Comparison of ENCODE assay signal across 8 cellular contexts in genomic region chr6:41428402-41428994, GRCh38.
A peak's percentile ranks its signal among the peaks of the same experiment; 100 is the strongest.
DNase-seq lines count a peak whose midpoint lies in the region; ATAC-seq and TF ChIP-seq lines count a peak whose summit lies in the region.

No MANE protein-coding gene starts in this region.

- peaks cover 13% of the 10 kb centered on the region for H3K4me1 Mint-ChIP-seq in activated CD4-positive, alpha-beta memory T cell treated with anti-CD3 and anti-CD28 coated beads for 36 hours (ENCODE audit: low read depth)
- H3K4me1 Mint-ChIP-seq in activated CD4-positive, alpha-beta memory T cell treated with anti-CD3 and anti-CD28 coated beads, Interleukin-2, amount 10 ng/mL, durations not matched to agents 7 days and 5 days: peaks cover 6% of the 10 kb centered on the region
- peaks cover 8% of the 10 kb centered on the region for H3K4me1 Mint-ChIP-seq in memory B cell

- no peak for TF ChIP-seq CTCF in astrocyte of the spinal cord (IDR thresholded peaks at IDR 0.05; ENCODE audit: low read depth, low read length)
- no peak for TF ChIP-seq CTCF in tibial artery (IDR thresholded peaks at IDR 0.05)
- no peak for TF ChIP-seq CTCF in GM13976 (IDR thresholded peaks at IDR 0.05; ENCODE audit: borderline replicate concordance, control extremely low read depth, extremely low read depth, insufficient read depth, missing control alignments)

- CTCF ChIA-PET in activated CD4-positive, alpha-beta memory T cell treated with anti-CD3 and anti-CD28 coated beads for 36 hours (lab: Charles Lee): interaction anchor here (0.9 to 1.7 kb wide), 6 partner anchors 9 to 255 kb away, joined by 3 to 6 read pairs (median 4); no protein-coding TSS in a partner anchor
- CTCF ChIA-PET in activated CD4-positive, alpha-beta memory T cell treated with anti-CD3 and anti-CD28 coated beads, Interleukin-2, amount 10 ng/mL, durations not matched to agents 7 days and 5 days (lab: Charles Lee): no interaction called here

- no peaks in the 10 kb centered on the region for H3K9me3 Mint-ChIP-seq in activated CD4-positive, alpha-beta memory T cell treated with anti-CD3 and anti-CD28 coated beads for 36 hours
- no peaks in the 10 kb centered on the region for H3K9me3 Mint-ChIP-seq in activated CD4-positive, alpha-beta memory T cell treated with anti-CD3 and anti-CD28 coated beads, Interleukin-2, amount 10 ng/mL, durations not matched to agents 7 days and 5 days
- H3K9me3 Mint-ChIP-seq in memory B cell: no peaks in the 10 kb centered on the region

- intact Hi-C loops in activated CD4-positive, alpha-beta memory T cell treated with anti-CD3 and anti-CD28 coated beads for 36 hours (cut with micrococcal nuclease): loop anchor here (5.0 kb wide), 1 partner anchor 254 kb away; no protein-coding TSS in a partner anchor
- intact Hi-C loops in tibial artery (cut with DNase I; ENCODE audit: low total_unique reads): loop anchor here (5.0 kb wide), 3 partner anchors 44 to 119 kb away; partner anchors contain the start of gene FOXP4

- no peaks in the 10 kb centered on the region for H3K9me3 ChIP-seq in tibial artery

- ATAC-seq in memory B cell (ENCODE audit: low read depth): no peak
- no peak for ATAC-seq in HG02763 (IDR thresholded peaks at IDR 0.05; ENCODE audit: unreplicated experiment)
- ATAC-seq in HG03045 (IDR thresholded peaks at IDR 0.05; ENCODE audit: unreplicated experiment): no peak

- H3K27me3 Mint-ChIP-seq in activated CD4-positive, alpha-beta memory T cell treated with anti-CD3 and anti-CD28 coated beads for 36 hours: peaks cover 17% of the 10 kb centered on the region
- peaks cover 26% of the 10 kb centered on the region for H3K27me3 Mint-ChIP-seq in activated CD4-positive, alpha-beta memory T cell treated with anti-CD3 and anti-CD28 coated beads, Interleukin-2, amount 10 ng/mL, durations not matched to agents 7 days and 5 days
- peaks cover 2% of the 10 kb centered on the region for H3K27me3 Mint-ChIP-seq in memory B cell

- no peak overlapping the region for H3K27ac Mint-ChIP-seq in activated CD4-positive, alpha-beta memory T cell treated with anti-CD3 and anti-CD28 coated beads for 36 hours
- H3K27ac Mint-ChIP-seq in activated CD4-positive, alpha-beta memory T cell treated with anti-CD3 and anti-CD28 coated beads, Interleukin-2, amount 10 ng/mL, durations not matched to agents 7 days and 5 days: no peak overlapping the region
- no peak overlapping the region for H3K27ac Mint-ChIP-seq in memory B cell

- H3K36me3 ChIP-seq in tibial artery: no peaks in the 10 kb centered on the region

- H3K4me3 ChIP-seq in astrocyte of the spinal cord (ENCODE audit: low read depth, low read length) (no peak overlapping the region), tibial artery (peak overlapping the region; percentile 56 to 68)

- H3K4me1 ChIP-seq in tibial artery: peaks cover 0 to 57% (median 48%) of the 10 kb centered on the region in 4 donors

- peak overlapping the region; percentile 28 for H3K4me3 Mint-ChIP-seq in activated CD4-positive, alpha-beta memory T cell treated with anti-CD3 and anti-CD28 coated beads for 36 hours
- no peak overlapping the region for H3K4me3 Mint-ChIP-seq in activated CD4-positive, alpha-beta memory T cell treated with anti-CD3 and anti-CD28 coated beads, Interleukin-2, amount 10 ng/mL, durations not matched to agents 7 days and 5 days
- peak overlapping the region; percentile 69 for H3K4me3 Mint-ChIP-seq in memory B cell

- DNase-seq in activated CD4-positive, alpha-beta memory T cell treated with anti-CD3 and anti-CD28 coated beads for 36 hours: no peak
- DNase-seq in activated CD4-positive, alpha-beta memory T cell treated with anti-CD3 and anti-CD28 coated beads, Interleukin-2, amount 10 ng/mL, durations not matched to agents 7 days and 5 days: no peak
- DNase-seq in astrocyte of the spinal cord (ENCODE audit: low read depth, low spot score) (peak; percentile 13), memory B cell (ENCODE audit: low spot score in 2 of 2) (no peak), tibial artery (peak; percentile 58 to 81), GM13976 (ENCODE audit: low spot score) (no peak)

- H3K36me3 Mint-ChIP-seq in activated CD4-positive, alpha-beta memory T cell treated with anti-CD3 and anti-CD28 coated beads for 36 hours: no peaks in the 10 kb centered on the region
- H3K36me3 Mint-ChIP-seq in activated CD4-positive, alpha-beta memory T cell treated with anti-CD3 and anti-CD28 coated beads, Interleukin-2, amount 10 ng/mL, durations not matched to agents 7 days and 5 days (ENCODE audit: low read depth): no peaks in the 10 kb centered on the region
- no peaks in the 10 kb centered on the region for H3K36me3 Mint-ChIP-seq in memory B cell

- no peaks in the 10 kb centered on the region for H3K27me3 ChIP-seq in tibial artery

- peak overlapping the region; percentile 81 to 86 for H3K27ac ChIP-seq in tibial artery

- POLR2A ChIA-PET in activated CD4-positive, alpha-beta memory T cell treated with anti-CD3 and anti-CD28 coated beads for 36 hours (lab: Charles Lee): no interaction called here
- POLR2A ChIA-PET in activated CD4-positive, alpha-beta memory T cell treated with anti-CD3 and anti-CD28 coated beads, Interleukin-2, amount 10 ng/mL, durations not matched to agents 7 days and 5 days (lab: Charles Lee): no interaction called here

- in situ Hi-C loops in astrocyte of the spinal cord (cut with HindIII; ENCODE audit: low sequenced_read_pairs): no loop called here
- in situ Hi-C loops in GM13976 (cut with MboI; ENCODE audit: low sequenced_read_pairs, unreplicated experiment): no loop called here

Comparison
In these comparisons a context has a peak if more than half of its experiments do, and no peak if none do; other contexts are left out.
1. DNase-seq: peak in astrocyte of the spinal cord (single experiment) and tibial artery (2 of 2); none in activated CD4-positive, alpha-beta memory T cell treated with anti-CD3 and anti-CD28 coated beads for 36 hours (single experiment), activated CD4-positive, alpha-beta memory T cell treated with anti-CD3 and anti-CD28 coated beads, Interleukin-2, amount 10 ng/mL, durations not matched to agents 7 days and 5 days (single experiment), memory B cell (0 of 2) and GM13976 (single experiment).